18 cellular contexts compared by ENCODE assay signal in the genomic region with DNA sequence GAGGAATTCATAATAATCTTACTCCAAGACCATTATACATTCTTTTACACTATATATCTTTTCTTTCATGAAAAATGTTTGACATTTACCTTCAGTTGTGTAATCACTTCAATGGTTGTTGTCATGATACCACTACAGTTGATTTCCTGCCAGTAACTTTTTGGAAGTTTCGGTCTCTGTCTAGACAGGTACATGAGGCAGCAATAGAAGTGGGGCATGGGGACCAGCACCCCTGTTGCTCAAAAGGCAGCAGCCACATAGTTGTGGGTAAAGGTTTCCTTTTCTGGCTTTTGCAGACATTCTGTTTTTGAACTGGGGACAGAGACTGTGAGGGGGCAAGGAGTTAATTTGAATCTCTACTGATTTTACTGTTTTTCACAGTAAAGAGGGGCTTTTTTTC. TPM values are rescaled to one million over a fixed set of nuclear protein-coding genes. Genes with fewer than 3 reads are reported as not detected.
"Had no signal": no experiment of that assay in that cellular context is flagged by ENCODE, and none has a peak within 500 bp of the region (broad histone marks: within the 10 kb centered on the region; RNA-seq: fewer than 3 reads in every experiment).

No MANE protein-coding gene starts in this region.

- H3K36me3 ChIP-seq: ascending aorta, esophagus muscularis mucosa, prostate gland, right atrium auricular region, stomach, WERI-Rb-1 had no signal

- H3K4me1 ChIP-seq: ascending aorta, prostate gland, right atrium auricular region had no signal

- H3K27me3 ChIP-seq: ascending aorta, esophagus muscularis mucosa, right atrium auricular region, stomach had no signal

- H3K27ac ChIP-seq: ascending aorta, esophagus muscularis mucosa, prostate gland, right atrium auricular region, stomach, WERI-Rb-1 had no signal

- FAIRE-seq: endothelial cell of umbilical vein had no signal

- H3K9me3 ChIP-seq: ascending aorta, esophagus muscularis mucosa, mucosa of descending colon, prostate gland, right atrium auricular region, stomach had no signal

- H3K4me3 ChIP-seq: ascending aorta, esophagus muscularis mucosa, mucosa of descending colon, prostate gland, right atrium auricular region, stomach had no signal

- DNase-seq: activated CD4-positive, alpha-beta memory T cell treated with anti-CD3 and anti-CD28 coated beads for 36 hours; activated naive CD4-positive, alpha-beta T cell treated with anti-CD3 and anti-CD28 coated beads, Interleukin-2, amount 50 U/mL, for 16 hours; activated T-cell treated with anti-CD3 and anti-CD28 coated beads, Interleukin-2, amount 50 U/mL, for 1 hour; dermis blood vessel endothelial cell; effector memory CD4-positive, alpha-beta T cell; left ventricle myocardium superior; mucosa of descending colon; naive B cell; stimulated activated CD4-positive, alpha-beta T cell treated with anti-CD3 and anti-CD28 coated beads, Interleukin-2, amount 100 ng/mL, for 24 hours; stomach; trophoblast cell; WERI-Rb-1 had no signal

- ATAC-seq: left ventricle myocardium superior, mucosa of descending colon had no signal

RNA-seq across cellular contexts. Expression of a gene that starts 14.1 kb away (rescaled TPM):
- total RNA-seq: T-helper 2 cell treated with Interferon-gamma antibody and Interleukin-4, amounts not matched to agents 100 ng/mL and 5 ng/mL, for 36 hours had no signal
